In the genomic region with DNA sequence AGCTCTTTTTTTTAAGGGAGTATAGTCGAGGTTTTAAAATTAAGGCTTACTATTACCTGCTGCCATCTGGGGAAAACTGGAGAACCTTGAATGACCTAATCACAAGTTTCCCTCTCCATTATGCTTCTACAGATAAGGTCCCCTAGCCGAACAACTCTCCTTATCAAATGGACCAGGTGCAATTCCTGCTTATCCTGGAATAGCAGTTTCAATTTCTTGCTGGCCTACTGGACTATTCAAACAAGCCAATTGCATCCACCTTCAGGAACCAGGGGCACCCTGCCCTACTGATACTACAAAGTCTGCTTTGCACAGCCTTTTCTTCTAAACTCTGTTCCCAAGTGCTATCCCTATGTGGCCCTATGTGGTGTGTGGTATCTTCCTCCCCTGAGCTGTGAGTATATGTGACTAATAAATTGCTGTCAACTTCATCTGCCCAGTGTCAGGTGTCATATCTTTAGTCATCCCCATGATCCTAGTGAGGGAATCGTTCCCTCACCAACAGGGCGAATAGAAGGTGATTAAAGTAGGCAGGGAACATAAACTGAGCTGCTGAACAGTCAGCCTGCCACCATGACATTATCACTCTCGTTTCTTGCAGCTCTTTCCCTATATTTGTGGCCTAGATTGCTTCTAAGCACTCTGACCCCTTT, we compare ENCODE assay signal across 26 cellular contexts.
DNase-seq lines count a peak whose midpoint lies in the region; ATAC-seq, FAIRE-seq and TF ChIP-seq lines count a peak whose summit lies in the region.
"Had no signal": no experiment of that assay in that cellular context is flagged by ENCODE, and none has a peak within 500 bp of the region (broad histone marks: within the 10 kb centered on the region; RNA-seq: fewer than 3 reads in every experiment).

No MANE protein-coding gene starts in this region.

- H4K91ac ChIP-seq in H1 (replicated peaks; ENCODE audit: insufficient read length, low read length): no peak overlapping the region

- H3K79me1 ChIP-seq in H1 (ENCODE audit: low read depth, low read length): no peaks in the 10 kb centered on the region

- H3K4me2 ChIP-seq in PC-3 (ENCODE audit: low read length): no peak overlapping the region
- no peak overlapping the region for H3K4me2 ChIP-seq in H1 (ENCODE audit: insufficient read depth in 1 of 2, low read depth in 2 of 2, low read length in 2 of 2)
- H3K4me2 ChIP-seq: PC-9 had no signal

- no peak overlapping the region for H2AFZ ChIP-seq in PC-3 (ENCODE audit: low read length)
- H2AFZ ChIP-seq in H1 (ENCODE audit: low read length): no peak overlapping the region
- H2AFZ ChIP-seq: PC-9 had no signal

- H3K9me2 ChIP-seq in PC-3 (replicated peaks; ENCODE audit: low read length): no peaks in the 10 kb centered on the region

- intact Hi-C loops in PC-3 (cut with micrococcal nuclease) (loop anchor here (10.0 kb wide), 1 partner anchor 225 kb away; no protein-coding TSS in a partner anchor), stomach (cut with DNase I; ENCODE audit: low total_unique reads) (no loop called here)

- H2BK120ac ChIP-seq in H1 (replicated peaks; ENCODE audit: low read depth, low read length): no peak overlapping the region

- H4K5ac ChIP-seq in H1 (ENCODE audit: insufficient read length, low read depth, low read length): no peak overlapping the region

- H3K36me3 Mint-ChIP-seq in progenitor cell of endocrine pancreas (ENCODE audit: insufficient read depth): peaks cover 17% of the 10 kb centered on the region
- H3K36me3 Mint-ChIP-seq: CD8-positive, alpha-beta T cell had no signal

- H2BK12ac ChIP-seq in H1 (ENCODE audit: low read depth, low read length): no peak overlapping the region

- H3K56ac ChIP-seq in H1 (replicated peaks; ENCODE audit: insufficient read length, low read depth, low read length): no peak overlapping the region

- H2BK20ac ChIP-seq in H1 (ENCODE audit: low read length): no peak overlapping the region

- peak overlapping the region; percentile 77 for H3K27ac Mint-ChIP-seq in progenitor cell of endocrine pancreas
- H3K27ac Mint-ChIP-seq: B cell; CD8-positive, alpha-beta T cell had no signal

- DNase-seq in PC-3 (no peak), H1 (ENCODE audit: low read depth in 1 of 2, low spot score in 2 of 2) (no peak), progenitor cell of endocrine pancreas (ENCODE audit: low spot score, unreplicated experiment) (no peak), stomach (no peak), GM03348 (ENCODE audit: low spot score) (no peak), amniotic stem cell (lab: John Stamatoyannopoulos, UW) (no peak)
- no peak for DNase-seq in activated CD8-positive, alpha-beta memory T cell treated with anti-CD3 and anti-CD28 coated beads, Interleukin-2, amount 50 U/mL, for 48 hours
- DNase-seq: Caco-2; CD8-positive, alpha-beta T cell; Karpas-422; NCI-H1092 treated with DMSO at 0.1 percent for 48 hours; NCI-H1436; NCI-H187 treated with DMSO at 0.1 percent for 48 hours; NCI-H2171 treated with DMSO at 0.1 percent for 48 hours; NCI-H524 treated with DMSO at 0.1 percent for 48 hours; NCI-H774; PC-9; Right ventricle myocardium superior; RPMI8226 had no signal

- H3K4me1 Mint-ChIP-seq in progenitor cell of endocrine pancreas (ENCODE audit: low read depth): peaks cover 20% of the 10 kb centered on the region

- no peak overlapping the region for H3K14ac ChIP-seq in H1 (ENCODE audit: insufficient read length)

- no peaks in the 10 kb centered on the region for H3F3A ChIP-seq in PC-3 (ENCODE audit: low read length, unreplicated experiment)

- H3K4me3 ChIP-seq in PC-3 (ENCODE audit: low read length) (no peak overlapping the region), H1 (ENCODE audit: extremely low read depth in 1 of 4, insufficient read depth in 2 of 4, low read depth in 3 of 4, low read length in 4 of 4) (no peak overlapping the region), stomach (no peak overlapping the region)
- H3K4me3 ChIP-seq: PC-9, SJSA1 had no signal

- H3K4me1 ChIP-seq in PC-3 (ENCODE audit: insufficient read depth, low read length): peaks cover 4% of the 10 kb centered on the region; the same call in 1 of the 2 replicates
- no peaks in the 10 kb centered on the region for H3K4me1 ChIP-seq in H1 (replicated peaks in 1 of 4; ENCODE audit: control insufficient read depth in 3 of 4, insufficient read depth in 4 of 4, low read length in 3 of 4)
- peaks cover 0 to 46% (median 17%) of the 10 kb centered on the region in 4 donors for H3K4me1 ChIP-seq in stomach
- H3K4me1 ChIP-seq: Caco-2, SJSA1 had no signal

- H3K36me3 ChIP-seq in PC-3 (ENCODE audit: low read depth, low read length) (no peaks in the 10 kb centered on the region), H1 (ENCODE audit: control insufficient read depth in 2 of 4, insufficient read depth in 4 of 4, low read length in 3 of 4) (no peaks in the 10 kb centered on the region), stomach (no peaks in the 10 kb centered on the region)
- H3K36me3 ChIP-seq: SJSA1 had no signal

- H3K4ac ChIP-seq in H1 (replicated peaks; ENCODE audit: insufficient read length, low read depth, low read length): no peak overlapping the region

- no peak for TF ChIP-seq RAD21 in H1 (IDR thresholded peaks at IDR 0.05 in 1 of 2, conservative IDR thresholded peaks at IDR 0.05 in 1 of 2; ENCODE audit: low read depth in 2 of 2, low read length in 2 of 2)

- H3K27me3 ChIP-seq in PC-3 (ENCODE audit: low read length): no peaks in the 10 kb centered on the region
- no peaks in the 10 kb centered on the region for H3K27me3 ChIP-seq in H1 (replicated peaks in 1 of 4; ENCODE audit: control insufficient read depth in 3 of 4, extremely low read depth in 1 of 4, insufficient read depth in 3 of 4, low read length in 3 of 4)
- peaks cover 0 to 9% (median 0%) of the 10 kb centered on the region in 3 donors for H3K27me3 ChIP-seq in stomach
- H3K27me3 ChIP-seq: SJSA1 had no signal

- TF ChIP-seq POLR2A in H1 (IDR thresholded peaks at IDR 0.05; ENCODE audit: control extremely low read depth in 1 of 2, low read depth in 2 of 2, low read length in 2 of 2) (no peak), stomach (IDR thresholded peaks at IDR 0.05) (no peak)

- H3K23ac ChIP-seq in H1 (ENCODE audit: insufficient read length): no peak overlapping the region

- H3K9ac ChIP-seq in PC-3 (ENCODE audit: low read length): no peak overlapping the region
- no peak overlapping the region for H3K9ac ChIP-seq in H1 (replicated peaks in 1 of 4; ENCODE audit: extremely low read depth in 1 of 4, low read depth in 3 of 4, low read length in 3 of 4)

- no peaks in the 10 kb centered on the region for H3K79me2 ChIP-seq in PC-3 (ENCODE audit: low read length)
- no peaks in the 10 kb centered on the region for H3K79me2 ChIP-seq in H1 (ENCODE audit: control insufficient read depth in 1 of 2, insufficient read depth in 2 of 2, low read length in 2 of 2)

- H2BK5ac ChIP-seq in H1 (ENCODE audit: low read depth, low read length): no peak overlapping the region

- H4K8ac ChIP-seq in H1 (ENCODE audit: extremely low read depth, insufficient read depth, low read length): 0 out of 2 replicates have a peak overlapping the region, but pooled peaks have one; percentile 25

- BruUV-seq in PC-3 (replicated peaks; lab: Mats Ljungman, UMichigan): no TSS peak

- CTCF ChIA-PET in PC-3 (lab: Charles Lee) (no interaction called here), H1 (lab: Charles Lee; ENCODE audit: partially characterized antibody) (no interaction called here)

- no peak overlapping the region for H2BK15ac ChIP-seq in H1 (ENCODE audit: low read length)

- POLR2A ChIA-PET in PC-3 (lab: Charles Lee; ENCODE audit: unreplicated experiment): no interaction called here
- POLR2A ChIA-PET in H1 (lab: Charles Lee; ENCODE audit: partially characterized antibody): no interaction called here

- WGBS in H1 (ENCODE audit: extremely low coverage in 1 of 2, insufficient coverage in 1 of 2, insufficient read length in 1 of 2, insufficient replicate concordance in 2 of 2, low coverage in 1 of 2, low lambda C conversion rate in 2 of 2, missing lambda C conversion rate in 1 of 2), 2 experiments: 81% methylated on average over 5 of the region's 5 CpGs; no CpG with 5 or more reads in 1 of the 2 experiments
- WGBS in stomach, 5 donors: 42 to 52% (median 48%) methylated on average over 5 of the region's 5 CpGs

- H3K23me2 ChIP-seq in H1 (ENCODE audit: low read depth, low read length): no peaks in the 10 kb centered on the region

- no peak overlapping the region for H2AK5ac ChIP-seq in H1 (ENCODE audit: low read depth, low read length)

- no peak for TF ChIP-seq CTCF in PC-3 (conservative IDR thresholded peaks at IDR 0.05; ENCODE audit: low read depth, low read length)
- no peak for TF ChIP-seq CTCF in H1 (IDR thresholded peaks at IDR 0.05; ENCODE audit: control extremely low read depth in 1 of 3, insufficient read depth in 1 of 3, low read depth in 1 of 3, low read length in 3 of 3)
- TF ChIP-seq CTCF in progenitor cell of endocrine pancreas (IDR thresholded peaks at IDR 0.05; ENCODE audit: unreplicated experiment): no peak
- no peak for TF ChIP-seq CTCF in stomach (IDR thresholded peaks at IDR 0.05)

- H3K4me3 Mint-ChIP-seq in progenitor cell of endocrine pancreas (ENCODE audit: low read depth): no peak overlapping the region
- H3K4me3 Mint-ChIP-seq: B cell; CD8-positive, alpha-beta T cell had no signal

- H3K9me3 ChIP-seq in PC-3 (ENCODE audit: low read length) (no peaks in the 10 kb centered on the region), H1 (ENCODE audit: insufficient read depth in 2 of 2, low read depth in 1 of 2, low read length in 1 of 2) (no peaks in the 10 kb centered on the region), stomach (no peaks in the 10 kb centered on the region)
- H3K9me3 ChIP-seq: Caco-2, SJSA1 had no signal

- no peaks in the 10 kb centered on the region for H3K9me3 Mint-ChIP-seq in progenitor cell of endocrine pancreas (ENCODE audit: low read depth)
- H3K9me3 Mint-ChIP-seq: CD8-positive, alpha-beta T cell had no signal

- peak; percentile 43; the same call in 1 of the 2 replicates for ATAC-seq in PC-3
- ATAC-seq: CD8-positive, alpha-beta T cell had no signal

- H4K20me1 ChIP-seq in PC-3 (ENCODE audit: low read length) (no peaks in the 10 kb centered on the region), H1 (replicated peaks in 1 of 2; ENCODE audit: control insufficient read depth in 1 of 2, insufficient read depth in 2 of 2, low read length in 2 of 2) (no peaks in the 10 kb centered on the region)

- FAIRE-seq in H1 (lab: Jason Lieb, UNC): no peak
- FAIRE-seq: G401.6, GM12892, H54 had no signal

- no peaks in the 10 kb centered on the region for H3K27me3 Mint-ChIP-seq in progenitor cell of endocrine pancreas
- H3K27me3 Mint-ChIP-seq: B cell had no signal

- H3K18ac ChIP-seq in H1 (ENCODE audit: extremely low read depth, low read length): no peak overlapping the region

- H3K27ac ChIP-seq in PC-3 (ENCODE audit: low read length) (no peak overlapping the region), H1 (ENCODE audit: low read depth, low read length) (no peak overlapping the region), stomach (peak overlapping the region in 1 of 5 donors; percentile 51)
- H3K27ac ChIP-seq: C4-2B, HL-60, PC-9, SJSA1 had no signal

- TF ChIP-seq EP300 in H1 (IDR thresholded peaks at IDR 0.05; ENCODE audit: borderline replicate concordance in 1 of 2, low read depth in 2 of 2, low read length in 2 of 2): no peak
- TF ChIP-seq EP300 in stomach (IDR thresholded peaks at IDR 0.05): no peak

TF ChIP-seq in H1, 55 proteins besides CTCF, POLR2A, EP300 and RAD21 (continues in another document):
- no peak for TF ChIP-seq CBX8 (IDR thresholded peaks at IDR 0.05; ENCODE audit: borderline replicate concordance, low read depth, low read length)
- no peak for TF ChIP-seq GABPA (IDR thresholded peaks at IDR 0.05; ENCODE audit: borderline replicate concordance, insufficient read depth, low read length)
